ENCODE assay signal across 16 cellular contexts in the genomic region with DNA sequence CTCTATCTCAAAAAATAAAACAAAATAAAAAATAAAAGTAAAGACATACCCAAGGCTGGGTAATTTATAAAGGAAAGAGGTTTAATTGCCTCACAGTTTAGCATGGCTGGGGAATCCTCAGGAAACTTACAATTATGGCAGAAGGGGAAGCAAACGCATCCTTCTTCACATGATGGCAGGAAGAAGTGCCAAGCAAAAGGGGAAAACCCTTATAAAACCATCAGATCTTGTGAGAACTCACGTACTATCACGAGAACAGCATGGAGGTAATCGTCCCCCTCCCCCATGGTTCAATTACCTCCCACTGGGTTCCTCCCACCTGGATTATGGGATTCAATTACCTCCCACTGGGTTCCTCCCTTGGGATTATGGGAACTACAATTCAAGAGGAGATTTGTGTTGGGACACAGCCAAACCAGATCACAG. TPM values are rescaled to one million over a fixed set of nuclear protein-coding genes. Genes with fewer than 3 reads are reported as not detected.
DNase-seq lines count a peak whose midpoint lies in the region; ATAC-seq, FAIRE-seq and TF ChIP-seq lines count a peak whose summit lies in the region.
"Had no signal": no experiment of that assay in that cellular context is flagged by ENCODE, and none has a peak within 500 bp of the region (broad histone marks: within the 10 kb centered on the region; RNA-seq: fewer than 3 reads in every experiment).

No MANE protein-coding gene starts in this region.

- H3K9me3 Mint-ChIP-seq in CD4-positive, alpha-beta memory T cell: peaks cover 0 to 3% (median 0%) of the 10 kb centered on the region in 8 donors
- peaks cover 18% of the 10 kb centered on the region for H3K9me3 Mint-ChIP-seq in activated CD4-positive, alpha-beta memory T cell treated with anti-CD3 and anti-CD28 coated beads for 36 hours
- H3K9me3 Mint-ChIP-seq in immature natural killer cell: peaks cover 0 to 2% (median 0%) of the 10 kb centered on the region in 6 donors

- CTCF ChIA-PET in CD4-positive, alpha-beta memory T cell (lab: Charles Lee; ENCODE audit: partially characterized antibody): interaction anchor here (4.1 to 5.5 kb wide), 3 partner anchors 9 to 23 kb away, joined by 24 to 62 read pairs (median 36); a partner anchor contains a TSS
- CTCF ChIA-PET in activated CD4-positive, alpha-beta memory T cell treated with anti-CD3 and anti-CD28 coated beads for 36 hours (lab: Charles Lee): interaction anchor here (0.6 to 4.8 kb wide), 7 partner anchors 20 to 98 kb away, joined by 3 to 41 read pairs (median 4); a partner anchor contains a TSS

- FAIRE-seq in RCC 7860 (lab: Jason Lieb, UNC): no peak
- FAIRE-seq: G401.6 had no signal

- H3K27ac ChIP-seq in CD4-positive, alpha-beta memory T cell (ENCODE audit: low read depth, low read length): peak overlapping the region; percentile 58
- H3K27ac ChIP-seq in foreskin keratinocyte: no peak overlapping the region

- peak in 1 of 5 donors; percentile 39 for DNase-seq in CD4-positive, alpha-beta memory T cell
- DNase-seq in activated CD4-positive, alpha-beta memory T cell treated with anti-CD3 and anti-CD28 coated beads for 36 hours: no peak
- DNase-seq in immature natural killer cell (no peak), NCI-H446 (lab: John Stamatoyannopoulos, UW) (no peak), foreskin keratinocyte (no peak), RCC 7860 (ENCODE audit: low spot score) (no peak)
- DNase-seq: C1 segment of cervical spinal cord, head of caudate nucleus, IMR-90, kidney glomerular epithelial cell, NCI-H1417 treated with DMSO at 0.1 percent for 48 hours, NCI-H526 treated with DMSO at 0.1 percent for 48 hours, SHP77 treated with DMSO at 0.1 percent for 48 hours had no signal

- in situ Hi-C loops in GM18951 (cut with MboI; ENCODE audit: low sequenced_read_pairs, unreplicated experiment): no loop called here

- ATAC-seq in foreskin keratinocyte: no peak

- H3K9me3 ChIP-seq in CD4-positive, alpha-beta memory T cell (ENCODE audit: control insufficient read depth in 1 of 2, low read length in 2 of 2): no peaks in the 10 kb centered on the region

- TF ChIP-seq CTCF in foreskin keratinocyte (conservative IDR thresholded peaks at IDR 0.05): no peak

- POLR2A ChIA-PET in CD4-positive, alpha-beta memory T cell (lab: Charles Lee; ENCODE audit: partially characterized antibody): interaction anchor here (1.0 to 12.4 kb wide), 7 partner anchors 16 to 265 kb away, joined by 3 to 646 read pairs (median 12); a partner anchor contains a TSS
- POLR2A ChIA-PET in activated CD4-positive, alpha-beta memory T cell treated with anti-CD3 and anti-CD28 coated beads for 36 hours (lab: Charles Lee): interaction anchor here (1.1 to 8.7 kb wide), 3 partner anchors 9 to 264 kb away, joined by 3 to 93 read pairs (median 30); a partner anchor contains a TSS

- peaks cover 75 to 95% (median 80%) of the 10 kb centered on the region in 4 donors for H3K4me1 Mint-ChIP-seq in CD4-positive, alpha-beta memory T cell
- peaks cover 90% of the 10 kb centered on the region for H3K4me1 Mint-ChIP-seq in activated CD4-positive, alpha-beta memory T cell treated with anti-CD3 and anti-CD28 coated beads for 36 hours (ENCODE audit: low read depth)
- H3K4me1 Mint-ChIP-seq in immature natural killer cell: peaks cover 77 to 88% of the 10 kb centered on the region in 2 donors

- peak overlapping the region in 1 of 2 donors; percentile 6 for H3K4me3 ChIP-seq in CD4-positive, alpha-beta memory T cell (ENCODE audit: low read length in 2 of 2)

- peak overlapping the region; percentile 67 to 90 (median 84) for H3K4me3 Mint-ChIP-seq in CD4-positive, alpha-beta memory T cell
- peak overlapping the region; percentile 76 for H3K4me3 Mint-ChIP-seq in activated CD4-positive, alpha-beta memory T cell treated with anti-CD3 and anti-CD28 coated beads for 36 hours
- H3K4me3 Mint-ChIP-seq in immature natural killer cell: peak overlapping the region in 3 of 5 donors; percentile 46 to 56 (median 50)

- H3K27ac Mint-ChIP-seq in CD4-positive, alpha-beta memory T cell: peak overlapping the region; percentile 87 to 98 (median 95)
- peak overlapping the region; percentile 95 for H3K27ac Mint-ChIP-seq in activated CD4-positive, alpha-beta memory T cell treated with anti-CD3 and anti-CD28 coated beads for 36 hours
- peak overlapping the region; percentile 58 to 99 (median 92) for H3K27ac Mint-ChIP-seq in immature natural killer cell

- H3K4me1 ChIP-seq in CD4-positive, alpha-beta memory T cell (ENCODE audit: insufficient read depth, low read length): peaks cover 90% of the 10 kb centered on the region
- no peaks in the 10 kb centered on the region for H3K4me1 ChIP-seq in foreskin keratinocyte

- intact Hi-C loops in CD4-positive, alpha-beta memory T cell (cut with micrococcal nuclease): no loop called here
- intact Hi-C loops in activated CD4-positive, alpha-beta memory T cell treated with anti-CD3 and anti-CD28 coated beads for 36 hours (cut with micrococcal nuclease): loop anchor here (5.0 kb wide), 1 partner anchor 37 kb away; no protein-coding TSS in a partner anchor

- peaks cover 27% of the 10 kb centered on the region in 2 donors for H3K36me3 Mint-ChIP-seq in CD4-positive, alpha-beta memory T cell
- peaks cover 52% of the 10 kb centered on the region for H3K36me3 Mint-ChIP-seq in activated CD4-positive, alpha-beta memory T cell treated with anti-CD3 and anti-CD28 coated beads for 36 hours
- H3K36me3 Mint-ChIP-seq in immature natural killer cell: peaks cover 21 to 27% (median 24%) of the 10 kb centered on the region in 3 donors

- TF ChIP-seq POLR2A in GM18951 (IDR thresholded peaks at IDR 0.05; ENCODE audit: extremely low read depth, insufficient read depth, insufficient read length): peak; percentile 34

- H3K36me3 ChIP-seq in CD4-positive, alpha-beta memory T cell (ENCODE audit: insufficient read depth, low read length): peaks cover 18% of the 10 kb centered on the region

- no peaks in the 10 kb centered on the region for H3K27me3 ChIP-seq in CD4-positive, alpha-beta memory T cell (ENCODE audit: insufficient read depth, low read length)
- H3K27me3 ChIP-seq in foreskin keratinocyte: peaks cover 7% of the 10 kb centered on the region

- H3K27me3 Mint-ChIP-seq in CD4-positive, alpha-beta memory T cell: no peaks in the 10 kb centered on the region
- H3K27me3 Mint-ChIP-seq in activated CD4-positive, alpha-beta memory T cell treated with anti-CD3 and anti-CD28 coated beads for 36 hours: no peaks in the 10 kb centered on the region
- peaks cover 0 to 9% (median 6%) of the 10 kb centered on the region in 3 donors for H3K27me3 Mint-ChIP-seq in immature natural killer cell (ENCODE audit: low read depth in 3 of 3)

RNA-seq across cellular contexts. Expression of a gene that starts 8.3 kb away (rescaled TPM):
- 1 to 10 TPM; 8.2 to 9.3 TPM for total RNA-seq in CD4-positive, alpha-beta memory T cell
- 1 to 10 TPM in 1 of 2 donors, under 1 TPM in 1; 0.50 to 1.4 TPM for polyA plus RNA-seq in CD4-positive, alpha-beta memory T cell
- total RNA-seq in activated CD4-positive, alpha-beta memory T cell treated with anti-CD3 and anti-CD28 coated beads for 36 hours: 1 to 10 TPM; 8.5 to 9.3 TPM
- polyA plus RNA-seq in immature natural killer cell: not detected
- total RNA-seq in foreskin keratinocyte: not detected in 2 replicates
- polyA plus RNA-seq in foreskin keratinocyte: not detected in 2 replicates
- total RNA-seq: bronchial epithelial cell had no signal

RNA-seq across cellular contexts. Expression of a gene that starts 23.5 kb away (rescaled TPM):
- total RNA-seq in CD4-positive, alpha-beta memory T cell: 100 to 1,000 TPM; 304 to 318 TPM
- polyA plus RNA-seq in CD4-positive, alpha-beta memory T cell: 100 to 1,000 TPM; 724 to 917 TPM
- total RNA-seq in activated CD4-positive, alpha-beta memory T cell treated with anti-CD3 and anti-CD28 coated beads for 36 hours: 100 to 1,000 TPM; 714 to 727 TPM
- 1,000 to 10,000 TPM in 2 of 3 donors, 100 to 1,000 TPM in 1; 962 to 1,843 (median 1,262) TPM for polyA plus RNA-seq in immature natural killer cell
- 75.9 and 77.0 TPM in 2 replicates for total RNA-seq in foreskin keratinocyte
- polyA plus RNA-seq in foreskin keratinocyte: 116 and 117 TPM in 2 replicates

RNA-seq across cellular contexts. Expression of a gene that starts 32.5 kb away (rescaled TPM):
- total RNA-seq in CD4-positive, alpha-beta memory T cell: 10 to 100 TPM; 23.1 to 24.8 TPM
- under 1 TPM; 0.49 to 0.89 TPM for polyA plus RNA-seq in CD4-positive, alpha-beta memory T cell
- 10 to 100 TPM; 11.1 to 13.0 TPM for total RNA-seq in activated CD4-positive, alpha-beta memory T cell treated with anti-CD3 and anti-CD28 coated beads for 36 hours
- polyA plus RNA-seq in immature natural killer cell (1 to 10 TPM in 2 of 3 donors, not detected in 1; 1.5 to 1.8 TPM), foreskin keratinocyte (14.9 and 17.3 TPM in 2 replicates)
- total RNA-seq in foreskin keratinocyte: 11.3 and 12.6 TPM in 2 replicates
